In genomic region chr1:160346471-160346870, GRCh38 we compare ENCODE assay signal across 10 cellular contexts. TPM values are rescaled to one million over a fixed set of nuclear protein-coding genes. Genes with fewer than 3 reads are reported as not detected.
DNase-seq lines count a peak whose midpoint lies in the region; ATAC-seq, FAIRE-seq and TF ChIP-seq lines count a peak whose summit lies in the region.
"Not testable (repeated sequence)": the region's sequence is repeated elsewhere in the genome, so short reads cannot be mapped to it uniquely, and the experiment has no call there.
"Had no signal": no experiment of that assay in that cellular context is flagged by ENCODE, and none has a peak within 500 bp of the region (broad histone marks: within the 10 kb centered on the region; RNA-seq: fewer than 3 reads in every experiment).

No MANE protein-coding gene starts in this region.

- TF ChIP-seq POLR2A in HepG2 (IDR thresholded peaks at IDR 0.05; ENCODE audit: insufficient read depth in 1 of 2, low read depth in 2 of 2, low read length in 2 of 2), result not testable (repeated sequence)

- not testable (repeated sequence) for H3K9me3 ChIP-seq in Karpas-422 (ENCODE audit: low read length); T-helper 17 cell (ENCODE audit: control insufficient read depth, low read length, poor library complexity, severe bottlenecking); HepG2 (ENCODE audit: low read length); neutrophil; upper lobe of right lung

- FAIRE-seq in HepG2 (lab: Jason Lieb, UNC), result not testable (repeated sequence)

- not testable (repeated sequence) for H4K20me1 ChIP-seq in Karpas-422 (ENCODE audit: insufficient read depth, low read depth, low read length); HepG2 (ENCODE audit: insufficient read depth, low read length)

- H3K36me3 Mint-ChIP-seq in T-helper 17 cell (ENCODE audit: low read depth), result peaks cover 10% of the 10 kb centered on the region

- H3K27ac Mint-ChIP-seq in T-helper 17 cell, result peak overlapping the region; percentile 53

- not testable (repeated sequence) for H3K4me3 Mint-ChIP-seq in T-helper 17 cell

- BruUV-seq in HepG2 (replicated peaks; lab: Mats Ljungman, UMichigan), result not testable (repeated sequence)

- DNase-seq in CD1c-positive myeloid dendritic cell (ENCODE audit: extremely low spot score), result peak; percentile 67
- not testable (repeated sequence) for DNase-seq in Karpas-422; T-helper 17 cell; HepG2 (ENCODE audit: low spot score); upper lobe of right lung
- peak; percentile 9 for DNase-seq in NOMO-1 treated with dmso at 0.1 percent for 144 hours (lab: John Stamatoyannopoulos, UW; ENCODE audit: unreplicated experiment)

- H3K4me1 ChIP-seq in Karpas-422 (ENCODE audit: low read length) (peaks cover 39% of the 10 kb centered on the region), HepG2 (ENCODE audit: insufficient read depth, low read length) (peaks cover 17% of the 10 kb centered on the region), neutrophil (ENCODE audit: control insufficient read depth in 1 of 2, insufficient read depth in 1 of 2, low read depth in 1 of 2, low read length in 1 of 2) (peaks cover 54 to 57% of the 10 kb centered on the region in 2 experiments), upper lobe of right lung (peaks cover 16% of the 10 kb centered on the region)

- TF ChIP-seq CTCF in HepG2 (CRISPR knock-in tag; IDR thresholded peaks at IDR 0.05); neutrophil (IDR thresholded peaks at IDR 0.05); upper lobe of right lung (IDR thresholded peaks at IDR 0.05): not testable (repeated sequence)

- peak overlapping the region; percentile 30; the same call in 1 of the 2 replicates for H3K4me3 ChIP-seq in Karpas-422 (ENCODE audit: low read length)
- H3K4me3 ChIP-seq in HepG2 (replicated peaks in 1 of 3; ENCODE audit: insufficient read depth in 1 of 3, low read depth in 2 of 3, low read length in 3 of 3); upper lobe of right lung: not testable (repeated sequence)
- H3K4me3 ChIP-seq in neutrophil (ENCODE audit: low read depth in 1 of 2, low read length in 1 of 2), result peak overlapping the region; percentile 12 to 25

- peaks cover 30% of the 10 kb centered on the region; the same call in 1 of the 2 replicates for H3K36me3 ChIP-seq in Karpas-422 (ENCODE audit: insufficient read depth, low read length)
- H3K36me3 ChIP-seq in HepG2 (replicated peaks in 1 of 2; ENCODE audit: control insufficient read depth in 1 of 2, insufficient read depth in 2 of 2, low read length in 2 of 2), result peaks cover 13 to 50% of the 10 kb centered on the region in 2 experiments
- peaks cover 50% of the 10 kb centered on the region for H3K36me3 ChIP-seq in neutrophil
- H3K36me3 ChIP-seq in upper lobe of right lung, result peaks cover 47% of the 10 kb centered on the region

- TF ChIP-seq RAD21 in HepG2 (CRISPR knock-in tag; IDR thresholded peaks at IDR 0.05), result not testable (repeated sequence)

- POLR2A ChIA-PET in HepG2 (lab: Yijun Ruan, JAX), result not testable (repeated sequence)

- CTCF ChIA-PET in HepG2 (lab: Yijun Ruan, JAX; ENCODE audit: low intra/inter-chr PET ratio, low total read pairs), result not testable (repeated sequence)

- not testable (repeated sequence) for H3K27me3 Mint-ChIP-seq in T-helper 17 cell

- H3K4me1 Mint-ChIP-seq in T-helper 17 cell, result peaks cover 27% of the 10 kb centered on the region

- not testable (repeated sequence) for H3K27me3 ChIP-seq in Karpas-422 (ENCODE audit: low read length); HepG2 (ENCODE audit: control insufficient read depth in 1 of 2, insufficient read depth in 2 of 2, low read length in 2 of 2); neutrophil; upper lobe of right lung

- in situ Hi-C loops in HepG2 (cut with HindIII; ENCODE audit: extremely low pct_ligation_motif_present, low pct_unique_long_range_greater_than_20kb), result not testable (repeated sequence)

- WGBS in HepG2 (ENCODE audit: low lambda C conversion rate), result 96% methylated on average over 9 of the region's 9 CpGs

- intact Hi-C loops in HepG2 (cut with micrococcal nuclease; ENCODE audit: unreplicated experiment); upper lobe of right lung (cut with DNase I): not testable (repeated sequence)

- peak overlapping the region; percentile 31 for H3K4me2 ChIP-seq in Karpas-422 (ENCODE audit: low read depth, low read length, poor library complexity, severe bottlenecking)
- H3K4me2 ChIP-seq in HepG2 (ENCODE audit: low read depth, low read length), result not testable (repeated sequence)

- H3K9me2 ChIP-seq in Karpas-422 (replicated peaks; ENCODE audit: insufficient read depth, low read length), result not testable (repeated sequence)

- not testable (repeated sequence) for ATAC-seq in T-helper 17 cell, HepG2, upper lobe of right lung

- not testable (repeated sequence) for H2AFZ ChIP-seq in Karpas-422 (ENCODE audit: low read length); HepG2 (ENCODE audit: low read length)

- H3K79me2 ChIP-seq in Karpas-422 (ENCODE audit: low read length), result peaks cover 62% of the 10 kb centered on the region
- H3K79me2 ChIP-seq in HepG2 (ENCODE audit: insufficient read depth, low read length), result peaks cover 36% of the 10 kb centered on the region

- H3K27ac ChIP-seq in Karpas-422 (ENCODE audit: low read length) (peak overlapping the region; percentile 80), neutrophil (peak overlapping the region; percentile 87), upper lobe of right lung (peak overlapping the region; percentile 55)
- H3K27ac ChIP-seq in HepG2 (ENCODE audit: extremely low read length, insufficient read depth, low read length), result not testable (repeated sequence)

- H3K9ac ChIP-seq in Karpas-422 (ENCODE audit: low read length), result peak overlapping the region; percentile 46
- H3K9ac ChIP-seq in HepG2 (ENCODE audit: insufficient read depth, low read depth, low read length), result not testable (repeated sequence)

- not testable (repeated sequence) for TF ChIP-seq EP300 in HepG2 (IDR thresholded peaks at IDR 0.05; ENCODE audit: low read depth in 2 of 2, low read length in 2 of 2); HepG2 (CRISPR knock-in tag; IDR thresholded peaks at IDR 0.05; ENCODE audit: borderline replicate concordance)

RNA-seq across cellular contexts. Expression of gene NCSTN, which starts 3.3 kb away (rescaled TPM):
- 76.9 and 79.9 TPM in 2 replicates for total RNA-seq in Karpas-422 (2014; rRNA removed; shearing (Covaris generic); ENCODE audit: low replicate concordance)
- 10 to 100 TPM; 63.3 to 65.6 TPM for total RNA-seq in T-helper 17 cell
- total RNA-seq in HepG2 (2016; rRNA removed; fragmentation: Illumina TruSeq; extraction: Trizol), result 27.0 and 44.2 TPM in 2 replicates
- total RNA-seq in HepG2 (2016; cell fraction: cytosol; rRNA removed; fragmentation: Illumina TruSeq; extraction: Trizol; ENCODE audit: low read depth), result 6.0 and 7.0 TPM in 2 replicates
- total RNA-seq in HepG2 (2016; cell fraction: insoluble cytoplasmic fraction; rRNA removed; fragmentation: Illumina TruSeq; extraction: Trizol), result 27.8 and 48.2 TPM in 2 replicates
- 10.0 and 11.6 TPM in 2 replicates for total RNA-seq in HepG2 (2016; cell fraction: membrane; rRNA removed; fragmentation: Illumina TruSeq; extraction: Trizol)
- total RNA-seq in HepG2 (2016; cell fraction: nucleus; rRNA removed; fragmentation: Illumina TruSeq; extraction: Trizol), result 73.4 and 88.5 TPM in 2 replicates
- 247 and 281 TPM in 2 replicates for polyA plus RNA-seq in HepG2 (2011; rRNA removed)
- polyA plus RNA-seq in HepG2 (2011; cell fraction: cytosol; rRNA removed), result 199 and 230 TPM in 2 replicates
- 168 and 185 TPM in 2 replicates for polyA plus RNA-seq in HepG2 (2011; cell fraction: nucleus; rRNA removed)
- 96.6 and 115 TPM in 2 replicates for polyA plus RNA-seq in HepG2 (2012)
- 5.4 and 7.2 TPM in 2 replicates for polyA plus RNA-seq in HepG2 (2016; cell fraction: cytosol; fragmentation: Illumina TruSeq; extraction: Trizol; ENCODE audit: low read depth)
- 27.4 and 35.6 TPM in 2 replicates for polyA plus RNA-seq in HepG2 (2016; cell fraction: insoluble cytoplasmic fraction; fragmentation: Illumina TruSeq; extraction: Trizol; ENCODE audit: low read depth)
- 12.5 and 18.3 TPM in 2 replicates for polyA plus RNA-seq in HepG2 (2016; cell fraction: membrane; fragmentation: Illumina TruSeq; extraction: Trizol; ENCODE audit: low read depth)
- 159 TPM in 2 replicates for polyA plus RNA-seq in HepG2 (2016; cell fraction: nucleus; fragmentation: Illumina TruSeq; extraction: Trizol; ENCODE audit: insufficient read depth, low read depth)
- 236 and 291 TPM in 2 replicates for polyA minus RNA-seq in HepG2 (2011; rRNA and poly(A)+ RNA removed; ENCODE audit: low replicate concordance)
- polyA minus RNA-seq in HepG2 (2011; cell fraction: cytosol; rRNA and poly(A)+ RNA removed), result 87.7 and 123 TPM in 2 replicates
- polyA minus RNA-seq in HepG2 (2011; cell fraction: nucleus; rRNA and poly(A)+ RNA removed), result 110 and 114 TPM in 2 replicates
- total RNA-seq in upper lobe of right lung, result 91.9 TPM

RNA-seq across cellular contexts. Expression of gene COPA, which starts 3.4 kb away (rescaled TPM):
- 107 TPM in 2 replicates for total RNA-seq in Karpas-422 (2014; rRNA removed; shearing (Covaris generic); ENCODE audit: low replicate concordance)
- 100 to 1,000 TPM; 122 to 143 TPM for total RNA-seq in T-helper 17 cell
- 160 and 218 TPM in 2 replicates for total RNA-seq in HepG2 (2016; rRNA removed; fragmentation: Illumina TruSeq; extraction: Trizol)
- 14.4 and 14.5 TPM in 2 replicates for total RNA-seq in HepG2 (2016; cell fraction: cytosol; rRNA removed; fragmentation: Illumina TruSeq; extraction: Trizol; ENCODE audit: low read depth)
- total RNA-seq in HepG2 (2016; cell fraction: insoluble cytoplasmic fraction; rRNA removed; fragmentation: Illumina TruSeq; extraction: Trizol), result 161 and 205 TPM in 2 replicates
- 31.4 and 36.0 TPM in 2 replicates for total RNA-seq in HepG2 (2016; cell fraction: membrane; rRNA removed; fragmentation: Illumina TruSeq; extraction: Trizol)
- total RNA-seq in HepG2 (2016; cell fraction: nucleus; rRNA removed; fragmentation: Illumina TruSeq; extraction: Trizol), result 137 and 150 TPM in 2 replicates
- 166 and 197 TPM in 2 replicates for polyA plus RNA-seq in HepG2 (2011; rRNA removed)
- 164 and 170 TPM in 2 replicates for polyA plus RNA-seq in HepG2 (2011; cell fraction: cytosol; rRNA removed)
- 117 and 120 TPM in 2 replicates for polyA plus RNA-seq in HepG2 (2011; cell fraction: nucleus; rRNA removed)
- 122 and 147 TPM in 2 replicates for polyA plus RNA-seq in HepG2 (2012)
- 7.6 and 8.5 TPM in 2 replicates for polyA plus RNA-seq in HepG2 (2016; cell fraction: cytosol; fragmentation: Illumina TruSeq; extraction: Trizol; ENCODE audit: low read depth)
- 143 and 144 TPM in 2 replicates for polyA plus RNA-seq in HepG2 (2016; cell fraction: insoluble cytoplasmic fraction; fragmentation: Illumina TruSeq; extraction: Trizol; ENCODE audit: low read depth)
- polyA plus RNA-seq in HepG2 (2016; cell fraction: membrane; fragmentation: Illumina TruSeq; extraction: Trizol; ENCODE audit: low read depth), result 17.9 and 21.8 TPM in 2 replicates
- 123 and 142 TPM in 2 replicates for polyA plus RNA-seq in HepG2 (2016; cell fraction: nucleus; fragmentation: Illumina TruSeq; extraction: Trizol; ENCODE audit: insufficient read depth, low read depth)
- 386 and 397 TPM in 2 replicates for polyA minus RNA-seq in HepG2 (2011; rRNA and poly(A)+ RNA removed; ENCODE audit: low replicate concordance)
- polyA minus RNA-seq in HepG2 (2011; cell fraction: cytosol; rRNA and poly(A)+ RNA removed), result 242 and 256 TPM in 2 replicates
- 217 and 255 TPM in 2 replicates for polyA minus RNA-seq in HepG2 (2011; cell fraction: nucleus; rRNA and poly(A)+ RNA removed)
- total RNA-seq in upper lobe of right lung, result 142 TPM

RNA-seq across cellular contexts. Expression of gene NHLH1, which starts 20.4 kb away (rescaled TPM):
- 0.48 TPM in 1 of 2 replicates, not detected in the other for total RNA-seq in Karpas-422 (2014; rRNA removed; shearing (Covaris generic); ENCODE audit: low replicate concordance)
- total RNA-seq in T-helper 17 cell, result under 1 TPM; 0.17 to 0.21 TPM
- total RNA-seq in HepG2 (2016; rRNA removed; fragmentation: Illumina TruSeq; extraction: Trizol), result 0.11 TPM in 1 of 2 replicates, not detected in the other
- not detected in 2 replicates for total RNA-seq in HepG2 (2016; cell fraction: cytosol; rRNA removed; fragmentation: Illumina TruSeq; extraction: Trizol; ENCODE audit: low read depth)
- not detected in 2 replicates for total RNA-seq in HepG2 (2016; cell fraction: insoluble cytoplasmic fraction; rRNA removed; fragmentation: Illumina TruSeq; extraction: Trizol)
- not detected in 2 replicates for total RNA-seq in HepG2 (2016; cell fraction: membrane; rRNA removed; fragmentation: Illumina TruSeq; extraction: Trizol)
- total RNA-seq in HepG2 (2016; cell fraction: nucleus; rRNA removed; fragmentation: Illumina TruSeq; extraction: Trizol), result 0.19 and 0.22 TPM in 2 replicates
- 0.44 and 0.57 TPM in 2 replicates for polyA plus RNA-seq in HepG2 (2011; rRNA removed)
- polyA plus RNA-seq in HepG2 (2011; cell fraction: cytosol; rRNA removed), result 0.15 and 0.19 TPM in 2 replicates
- polyA plus RNA-seq in HepG2 (2011; cell fraction: nucleus; rRNA removed), result 0.93 and 1.1 TPM in 2 replicates
- 0.19 and 0.24 TPM in 2 replicates for polyA plus RNA-seq in HepG2 (2012)
- 0.05 TPM in 1 of 2 replicates, not detected in the other for polyA plus RNA-seq in HepG2 (2016; cell fraction: cytosol; fragmentation: Illumina TruSeq; extraction: Trizol; ENCODE audit: low read depth)
- 0.12 TPM in 1 of 2 replicates, not detected in the other for polyA plus RNA-seq in HepG2 (2016; cell fraction: insoluble cytoplasmic fraction; fragmentation: Illumina TruSeq; extraction: Trizol; ENCODE audit: low read depth)
- not detected in 2 replicates for polyA plus RNA-seq in HepG2 (2016; cell fraction: membrane; fragmentation: Illumina TruSeq; extraction: Trizol; ENCODE audit: low read depth)
- 1.00 and 1.1 TPM in 2 replicates for polyA plus RNA-seq in HepG2 (2016; cell fraction: nucleus; fragmentation: Illumina TruSeq; extraction: Trizol; ENCODE audit: insufficient read depth, low read depth)
- 0.52 and 1.1 TPM in 2 replicates for polyA minus RNA-seq in HepG2 (2011; rRNA and poly(A)+ RNA removed; ENCODE audit: low replicate concordance)
- polyA minus RNA-seq in HepG2 (2011; cell fraction: cytosol; rRNA and poly(A)+ RNA removed), result not detected in 2 replicates
- polyA minus RNA-seq in HepG2 (2011; cell fraction: nucleus; rRNA and poly(A)+ RNA removed), result 0.62 and 0.77 TPM in 2 replicates
- not detected for total RNA-seq in upper lobe of right lung
- total RNA-seq: CD4-positive, CD25-positive, alpha-beta regulatory T cell; Right ventricle myocardium superior; SK-MEL-5 had no signal

RNA-seq across cellular contexts. Expression of gene VANGL2, which starts 53.9 kb away (rescaled TPM):
- total RNA-seq in Karpas-422 (2014; rRNA removed; shearing (Covaris generic); ENCODE audit: low replicate concordance), result 0.07 TPM in 1 of 2 replicates, not detected in the other
- total RNA-seq in T-helper 17 cell (not detected), HepG2 (2016; rRNA removed; fragmentation: Illumina TruSeq; extraction: Trizol) (not detected in 2 replicates), upper lobe of right lung (6.3 TPM)
- total RNA-seq in HepG2 (2016; cell fraction: cytosol; rRNA removed; fragmentation: Illumina TruSeq; extraction: Trizol; ENCODE audit: low read depth), result not detected in 2 replicates
- 0.02 TPM in 1 of 2 replicates, not detected in the other for total RNA-seq in HepG2 (2016; cell fraction: insoluble cytoplasmic fraction; rRNA removed; fragmentation: Illumina TruSeq; extraction: Trizol)
- total RNA-seq in HepG2 (2016; cell fraction: membrane; rRNA removed; fragmentation: Illumina TruSeq; extraction: Trizol), result 0.03 TPM in 1 of 2 replicates, not detected in the other
- total RNA-seq in HepG2 (2016; cell fraction: nucleus; rRNA removed; fragmentation: Illumina TruSeq; extraction: Trizol), result 0.16 TPM in 1 of 2 replicates, not detected in the other
- 0.09 and 0.18 TPM in 2 replicates for polyA plus RNA-seq in HepG2 (2011; rRNA removed)
- polyA plus RNA-seq in HepG2 (2011; cell fraction: cytosol; rRNA removed), result 0.11 and 0.12 TPM in 2 replicates
- 0.16 and 0.21 TPM in 2 replicates for polyA plus RNA-seq in HepG2 (2011; cell fraction: nucleus; rRNA removed)
- polyA plus RNA-seq in HepG2 (2012), result 0.09 TPM in 1 of 2 replicates, not detected in the other
- polyA plus RNA-seq in HepG2 (2016; cell fraction: cytosol; fragmentation: Illumina TruSeq; extraction: Trizol; ENCODE audit: low read depth), result not detected in 2 replicates
- polyA plus RNA-seq in HepG2 (2016; cell fraction: insoluble cytoplasmic fraction; fragmentation: Illumina TruSeq; extraction: Trizol; ENCODE audit: low read depth), result not detected in 2 replicates
- 0.03 TPM in 1 of 2 replicates, not detected in the other for polyA plus RNA-seq in HepG2 (2016; cell fraction: membrane; fragmentation: Illumina TruSeq; extraction: Trizol; ENCODE audit: low read depth)
- polyA plus RNA-seq in HepG2 (2016; cell fraction: nucleus; fragmentation: Illumina TruSeq; extraction: Trizol; ENCODE audit: insufficient read depth, low read depth), result 0.11 TPM in 2 replicates
- 0.10 TPM in 1 of 2 replicates, not detected in the other for polyA minus RNA-seq in HepG2 (2011; rRNA and poly(A)+ RNA removed; ENCODE audit: low replicate concordance)
- polyA minus RNA-seq in HepG2 (2011; cell fraction: cytosol; rRNA and poly(A)+ RNA removed), result not detected in 2 replicates
- polyA minus RNA-seq in HepG2 (2011; cell fraction: nucleus; rRNA and poly(A)+ RNA removed), result 0.13 TPM in 1 of 2 replicates, not detected in the other
- polyA plus RNA-seq: CD4-positive, CD25-positive, alpha-beta regulatory T cell had no signal
